ENCODE assay signal across 1 cellular context in genomic region chr1:64357376-64357775, GRCh38.
TF ChIP-seq lines count a peak whose summit lies in the region.

No MANE protein-coding gene starts in this region.

TF ChIP-seq in GM23338, 12 proteins besides CTCF, POLR2A, EP300 and RAD21 (continued from another document):
- TF ChIP-seq REST (IDR thresholded peaks at IDR 0.05; ENCODE audit: unreplicated experiment) (no peak), ZNF331 (CRISPR knock-in tag; IDR thresholded peaks at IDR 0.05; ENCODE audit: low read depth) (no peak), NANOG (IDR thresholded peaks at IDR 0.05; ENCODE audit: borderline replicate concordance) (no peak), STAT1 (IDR thresholded peaks at IDR 0.05; ENCODE audit: unreplicated experiment) (no peak), JUNB (IDR thresholded peaks at IDR 0.05; ENCODE audit: unreplicated experiment) (no peak), ETS1 (IDR thresholded peaks at IDR 0.05) (no peak), CREB1 (CRISPR knock-in tag; IDR thresholded peaks at IDR 0.05; ENCODE audit: low read depth) (no peak), EZH2 (IDR thresholded peaks at IDR 0.05; ENCODE audit: low read depth, unreplicated experiment) (no peak)
